ENCODE assay signal across 23 cellular contexts in the genomic region with DNA sequence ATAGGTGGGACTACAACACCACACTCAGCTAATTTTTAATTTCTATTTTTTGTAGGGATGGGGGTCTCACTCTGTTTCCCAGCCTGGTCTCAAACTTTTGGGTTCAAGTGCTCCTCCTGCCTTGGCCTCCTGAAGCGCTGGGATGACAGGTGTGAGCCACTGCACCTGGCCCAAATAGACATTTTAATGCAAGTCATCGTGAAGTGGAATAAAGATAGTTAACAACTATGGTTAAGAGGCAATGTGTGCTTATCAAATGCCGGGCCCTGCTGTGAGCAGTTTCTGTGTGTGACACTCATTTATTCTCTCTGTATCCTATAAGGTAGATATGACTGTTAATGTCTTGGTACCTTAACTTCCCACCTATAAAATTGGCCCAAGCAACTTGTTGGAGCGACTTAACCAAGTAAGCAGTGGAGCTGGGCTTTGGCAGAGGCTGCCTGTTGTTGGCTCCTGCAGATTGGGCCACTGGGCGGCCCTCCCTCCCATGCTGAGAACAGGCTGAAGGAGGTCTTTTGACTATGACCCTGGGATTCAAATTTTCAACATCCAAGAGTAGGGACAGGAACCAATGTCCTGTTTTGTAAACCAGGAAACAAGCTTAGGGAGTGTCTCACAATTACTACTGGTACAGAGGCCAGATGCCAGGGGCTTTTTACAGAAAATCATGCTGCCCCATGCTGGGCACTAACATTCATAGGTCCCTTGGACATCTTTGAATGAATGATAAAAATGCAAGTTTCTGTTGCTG.
DNase-seq lines count a peak whose midpoint lies in the region; ATAC-seq, FAIRE-seq and TF ChIP-seq lines count a peak whose summit lies in the region.
"Had no signal": no experiment of that assay in that cellular context is flagged by ENCODE, and none has a peak within 500 bp of the region (broad histone marks: within the 10 kb centered on the region; RNA-seq: fewer than 3 reads in every experiment).

No MANE protein-coding gene starts in this region.

- H3K27me3 ChIP-seq in HepG2 (ENCODE audit: control insufficient read depth in 1 of 2, insufficient read depth in 2 of 2, low read length in 2 of 2) (no peaks in the 10 kb centered on the region), right lobe of liver (no peaks in the 10 kb centered on the region), tibial artery (no peaks in the 10 kb centered on the region), gastrocnemius medialis (no peaks in the 10 kb centered on the region)
- H3K27me3 ChIP-seq: BLaER1 had no signal

- ATAC-seq in HepG2 (no peak), right lobe of liver (no peak), WTC11 (peak; percentile 66), HG03432 (IDR thresholded peaks at IDR 0.05; ENCODE audit: unreplicated experiment) (no peak), gastrocnemius medialis (no peak)
- ATAC-seq: CD8-positive, alpha-beta T cell had no signal

- intact Hi-C loops in HepG2 (cut with micrococcal nuclease; ENCODE audit: unreplicated experiment) (no loop called here), right lobe of liver (cut with DNase I) (no loop called here), tibial artery (cut with DNase I; ENCODE audit: low total_unique reads) (no loop called here), gastrocnemius medialis (cut with DNase I; ENCODE audit: low total_unique reads) (no loop called here)

- no peaks in the 10 kb centered on the region for H3K36me3 ChIP-seq in HepG2 (replicated peaks in 1 of 2; ENCODE audit: control insufficient read depth in 1 of 2, insufficient read depth in 2 of 2, low read length in 2 of 2)
- no peaks in the 10 kb centered on the region for H3K36me3 ChIP-seq in right lobe of liver
- H3K36me3 ChIP-seq in tibial artery: no peaks in the 10 kb centered on the region
- no peaks in the 10 kb centered on the region for H3K36me3 ChIP-seq in gastrocnemius medialis
- H3K36me3 ChIP-seq: BLaER1 had no signal

- H3K9me3 ChIP-seq in HepG2 (ENCODE audit: low read length): peaks cover 94% of the 10 kb centered on the region
- H3K9me3 ChIP-seq in right lobe of liver: no peaks in the 10 kb centered on the region
- no peaks in the 10 kb centered on the region for H3K9me3 ChIP-seq in tibial artery
- no peaks in the 10 kb centered on the region for H3K9me3 ChIP-seq in gastrocnemius medialis
- H3K9me3 ChIP-seq: BLaER1 had no signal

- H3K79me2 ChIP-seq in HepG2 (ENCODE audit: insufficient read depth, low read length): no peaks in the 10 kb centered on the region

- in situ Hi-C loops in HepG2 (cut with HindIII; ENCODE audit: extremely low pct_ligation_motif_present, low pct_unique_long_range_greater_than_20kb): no loop called here
- in situ Hi-C loops in gastrocnemius medialis (cut with MboI; ENCODE audit: low sequenced_read_pairs in 4 of 4): no loop called here

- no peak for TF ChIP-seq CTCF in HepG2 (CRISPR knock-in tag; IDR thresholded peaks at IDR 0.05)
- no peak for TF ChIP-seq CTCF in right lobe of liver (IDR thresholded peaks at IDR 0.05)
- TF ChIP-seq CTCF in WTC11 (IDR thresholded peaks at IDR 0.05): no peak
- TF ChIP-seq CTCF in tibial artery (IDR thresholded peaks at IDR 0.05): no peak
- no peak for TF ChIP-seq CTCF in gastrocnemius medialis (IDR thresholded peaks at IDR 0.05 in 4 of 5, conservative IDR thresholded peaks at IDR 0.05 in 1 of 5)

- no peaks in the 10 kb centered on the region; the same call in 1 of the 2 replicates for H3K27me3 Mint-ChIP-seq in WTC11 (ENCODE audit: low read depth)
- H3K27me3 Mint-ChIP-seq: IgD-negative memory B cell had no signal

- H3K27ac Mint-ChIP-seq in WTC11: no peak overlapping the region
- H3K27ac Mint-ChIP-seq: CD8-positive, alpha-beta T cell; HFFc6; IgD-negative memory B cell had no signal

- H2AFZ ChIP-seq in HepG2 (ENCODE audit: low read length): no peak overlapping the region

- FAIRE-seq in HepG2 (lab: Jason Lieb, UNC): no peak
- FAIRE-seq: GM12891, GM19239 had no signal

- H3K4me3 ChIP-seq in HepG2 (replicated peaks in 1 of 3; ENCODE audit: insufficient read depth in 1 of 3, low read depth in 2 of 3, low read length in 3 of 3) (no peak overlapping the region), right lobe of liver (no peak overlapping the region), tibial artery (no peak overlapping the region), gastrocnemius medialis (no peak overlapping the region)
- H3K4me3 ChIP-seq: BLaER1 had no signal

- CTCF ChIA-PET in HepG2 (lab: Yijun Ruan, JAX; ENCODE audit: low intra/inter-chr PET ratio, low total read pairs): no interaction called here
- CTCF ChIA-PET in WTC11 (lab: Charles Lee): interaction anchor here (0.8 to 1.4 kb wide), 6 partner anchors 10 to 156 kb away, joined by 3 to 5 read pairs (median 3); no protein-coding TSS in a partner anchor

- H3K4me2 ChIP-seq in HepG2 (ENCODE audit: low read depth, low read length): no peak overlapping the region
- H3K4me2 ChIP-seq: BLaER1 had no signal

- H3K9me3 Mint-ChIP-seq in WTC11: peaks cover 15% of the 10 kb centered on the region
- H3K9me3 Mint-ChIP-seq: CD8-positive, alpha-beta T cell had no signal

- H3K4me3 Mint-ChIP-seq in WTC11: no peak overlapping the region
- H3K4me3 Mint-ChIP-seq: CD8-positive, alpha-beta T cell; HFFc6; IgD-negative memory B cell had no signal

- H4K20me1 ChIP-seq in HepG2 (ENCODE audit: insufficient read depth, low read length): no peaks in the 10 kb centered on the region
- H4K20me1 ChIP-seq: BLaER1 had no signal

- TF ChIP-seq EP300 in HepG2 (IDR thresholded peaks at IDR 0.05; ENCODE audit: low read depth in 2 of 2, low read length in 2 of 2) (no peak), HepG2 (CRISPR knock-in tag; IDR thresholded peaks at IDR 0.05; ENCODE audit: borderline replicate concordance) (no peak)

- POLR2A ChIA-PET in HepG2 (lab: Yijun Ruan, JAX) (no interaction called here), WTC11 (lab: Charles Lee) (interaction anchor here (0.6 kb wide), 1 partner anchor 38 kb away, joined by 3 read pairs; no protein-coding TSS in a partner anchor)

- WGBS in HepG2 (ENCODE audit: low lambda C conversion rate): 41% methylated on average over 5 of the region's 5 CpGs
- 71% methylated on average over 5 of the region's 5 CpGs for WGBS in right lobe of liver (ENCODE audit: insufficient coverage, low coverage, low lambda C conversion rate, missing lambda C conversion rate)

- no peak for TF ChIP-seq RAD21 in HepG2 (CRISPR knock-in tag; IDR thresholded peaks at IDR 0.05)

- no peak overlapping the region for H3K9ac ChIP-seq in HepG2 (ENCODE audit: insufficient read depth, low read depth, low read length)
- H3K9ac ChIP-seq: BLaER1 had no signal

- peaks cover 54% of the 10 kb centered on the region for H3K4me1 Mint-ChIP-seq in WTC11
- H3K4me1 Mint-ChIP-seq: IgD-negative memory B cell had no signal

- no peak for DNase-seq in HepG2 (ENCODE audit: low spot score)
- DNase-seq in right lobe of liver: no peak
- DNase-seq in WTC11 (ENCODE audit: low spot score): no peak
- DNase-seq in iPS-NIHi11 (ENCODE audit: low spot score): peak; percentile 37
- DNase-seq in tibial artery: no peak
- DNase-seq in gastrocnemius medialis: no peak
- DNase-seq: Calu3; CD8-positive, alpha-beta T cell; GOT3; HFFc6; MM.1S; NCI-H1092; NCI-H1436 treated with DMSO at 0.1 percent for 48 hours; NCI-H2029; NCI-H69; RPMI8226; SIG-M5 had no signal

- no TSS peak for BruUV-seq in HepG2 (replicated peaks; lab: Mats Ljungman, UMichigan)

- no peak for TF ChIP-seq POLR2A in HepG2 (IDR thresholded peaks at IDR 0.05; ENCODE audit: insufficient read depth in 1 of 2, low read depth in 2 of 2, low read length in 2 of 2)
- no peak for TF ChIP-seq POLR2A in right lobe of liver (IDR thresholded peaks at IDR 0.05)
- TF ChIP-seq POLR2A in gastrocnemius medialis (IDR thresholded peaks at IDR 0.05): no peak

- H3K27ac ChIP-seq in HepG2 (ENCODE audit: extremely low read length, insufficient read depth, low read length) (no peak overlapping the region), right lobe of liver (no peak overlapping the region), tibial artery (no peak overlapping the region), gastrocnemius medialis (no peak overlapping the region)
- H3K27ac ChIP-seq: BLaER1, HL-60 had no signal

- H3K4me1 ChIP-seq in HepG2 (ENCODE audit: insufficient read depth, low read length): no peaks in the 10 kb centered on the region
- no peaks in the 10 kb centered on the region for H3K4me1 ChIP-seq in right lobe of liver
- no peaks in the 10 kb centered on the region for H3K4me1 ChIP-seq in tibial artery
- peaks cover 4 to 16% of the 10 kb centered on the region in 2 donors for H3K4me1 ChIP-seq in gastrocnemius medialis

- no peaks in the 10 kb centered on the region for H3K36me3 Mint-ChIP-seq in WTC11
- H3K36me3 Mint-ChIP-seq: CD8-positive, alpha-beta T cell; IgD-negative memory B cell had no signal

TF ChIP-seq in HepG2, 621 proteins besides CTCF, POLR2A, EP300 and RAD21:
- TF ChIP-seq NFE2L2 (IDR thresholded peaks at IDR 0.05; ENCODE audit: low read length): peak; percentile 43; the same call in 1 of the 2 replicates
- no peak for TF ChIP-seq IKZF4 (CRISPR knock-in tag; IDR thresholded peaks at IDR 0.05; ENCODE audit: borderline replicate concordance, low read depth, not compliant biosample characterization)
- TF ChIP-seq EHMT2 (IDR thresholded peaks at IDR 0.05; ENCODE audit: borderline replicate concordance, low read depth, low read length): no peak
- no peak for TF ChIP-seq KDM5B (CRISPR knock-in tag; IDR thresholded peaks at IDR 0.05; ENCODE audit: borderline replicate concordance)
- TF ChIP-seq KDM6A (CRISPR knock-in tag; IDR thresholded peaks at IDR 0.05; ENCODE audit: low read depth): no peak
- no peak for TF ChIP-seq ZNF367 (CRISPR knock-in tag; IDR thresholded peaks at IDR 0.05; ENCODE audit: borderline replicate concordance)
- no peak for TF ChIP-seq BRCA1 (CRISPR knock-in tag; IDR thresholded peaks at IDR 0.05)
- TF ChIP-seq CAMTA2 (CRISPR knock-in tag; IDR thresholded peaks at IDR 0.05; ENCODE audit: borderline replicate concordance): no peak

TF ChIP-seq in WTC11, 78 proteins besides CTCF, POLR2A, EP300 and RAD21 (continues in another document):
- TF ChIP-seq JUN (CRISPR knock-in tag; IDR thresholded peaks at IDR 0.05): no peak
